9 cellular contexts compared by ENCODE assay signal in the genomic region with DNA sequence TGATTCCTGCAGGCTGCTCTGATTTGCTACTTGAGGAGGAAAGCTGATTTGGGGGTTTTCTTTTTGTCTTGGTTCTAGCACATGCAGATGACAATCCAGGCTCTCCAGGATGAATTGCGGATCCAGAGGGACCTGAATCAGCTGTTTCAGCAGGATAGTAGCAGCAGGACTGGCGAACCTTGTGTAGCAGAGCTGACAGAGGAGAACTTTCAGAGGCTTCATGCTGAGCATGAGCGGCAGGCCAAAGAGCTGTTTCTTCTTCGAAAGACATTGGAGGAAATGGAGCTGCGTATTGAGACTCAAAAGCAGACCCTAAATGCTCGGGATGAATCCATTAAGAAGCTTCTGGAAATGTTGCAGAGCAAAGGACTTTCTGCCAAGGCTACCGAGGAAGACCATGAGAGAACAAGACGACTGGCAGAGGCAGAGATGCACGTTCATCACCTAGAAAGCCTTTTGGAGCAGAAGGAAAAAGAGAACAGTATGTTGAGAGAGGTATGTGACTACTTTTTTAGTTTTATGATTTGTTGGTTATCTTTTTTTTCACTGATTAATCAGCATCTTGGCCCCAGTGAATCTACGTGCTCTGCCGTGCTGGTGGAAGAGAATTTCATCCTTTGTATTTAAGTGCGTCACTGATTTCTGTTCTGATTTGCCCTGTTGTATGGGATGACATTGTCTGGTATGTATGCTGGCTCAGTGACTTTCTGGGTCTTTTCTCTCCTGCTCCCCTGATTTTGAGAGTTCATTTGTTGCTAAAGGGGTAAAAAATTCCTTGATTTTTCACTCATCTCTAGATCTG.
A peak's percentile ranks its signal among the peaks of the same experiment; 100 is the strongest.
DNase-seq lines count a peak whose midpoint lies in the region; ATAC-seq and TF ChIP-seq lines count a peak whose summit lies in the region.
"Had no signal": no experiment of that assay in that cellular context is flagged by ENCODE, and none has a peak within 500 bp of the region (broad histone marks: within the 10 kb centered on the region; RNA-seq: fewer than 3 reads in every experiment).

No MANE protein-coding gene starts in this region.

- no peak overlapping the region for H3K9ac ChIP-seq in fibroblast of lung (ENCODE audit: insufficient read depth, low read length)

- H4K20me1 ChIP-seq in fibroblast of lung (ENCODE audit: control insufficient read depth, extremely low read depth, insufficient read depth, low read length) = no peaks in the 10 kb centered on the region

- H3K79me2 ChIP-seq in fibroblast of lung (ENCODE audit: control insufficient read depth, insufficient read depth, low read length) = no peaks in the 10 kb centered on the region

- H3K4me2 ChIP-seq in fibroblast of lung (ENCODE audit: extremely low read depth, insufficient read depth, low read length) = no peak overlapping the region

- H3K36me3 ChIP-seq in fibroblast of lung (ENCODE audit: control insufficient read depth, insufficient read depth, low read length) (no peaks in the 10 kb centered on the region), neuron (ENCODE audit: insufficient read depth, low read length) (no peaks in the 10 kb centered on the region)

- DNase-seq in C1 segment of cervical spinal cord (lab: John Stamatoyannopoulos, UW) (peak in 8 of 14 donors; percentile 2 to 79 (median 19)), NCI-H526 treated with DMSO at 0.1 percent for 48 hours (lab: John Stamatoyannopoulos, UW) (peak; percentile 49), fibroblast of lung (ENCODE audit: low read depth in 2 of 2) (peak in 1 of 2 donors; percentile 59), activated gamma-delta T cell (lab: John Stamatoyannopoulos, UW) (no peak)
- no peak for DNase-seq in activated effector memory CD4-positive, alpha-beta T cell treated with Interleukin-2 at 50 U/mL for 16 hours
- no peak for DNase-seq in activated CD8-positive, alpha-beta memory T cell treated with anti-CD3 and anti-CD28 coated beads, Interleukin-2, amount 50 U/mL, for 4 hours
- DNase-seq: activated gamma-delta T cell treated with Interleukin-2 at 50 U/mL for 16 hours had no signal

- H3K4me1 ChIP-seq in fibroblast of lung (ENCODE audit: control insufficient read depth, extremely low read depth, insufficient read depth, low read length) (no peaks in the 10 kb centered on the region), neuron (ENCODE audit: insufficient read depth, low read length) (peaks cover 15% of the 10 kb centered on the region)

- peak overlapping the region; percentile 22 for H3K27ac ChIP-seq in fibroblast of lung (ENCODE audit: insufficient read depth, low read length)

- TF ChIP-seq CTCF in fibroblast of lung (conservative IDR thresholded peaks at IDR 0.05 in 1 of 2, IDR thresholded peaks at IDR 0.05 in 1 of 2; ENCODE audit: low read depth in 1 of 2, low read length in 2 of 2) = no peak

- H3K9me3 ChIP-seq in fibroblast of lung (ENCODE audit: control insufficient read depth, insufficient read depth, low read depth, low read length) = no peaks in the 10 kb centered on the region
- H3K9me3 ChIP-seq in neuron (ENCODE audit: low read length) = no peaks in the 10 kb centered on the region

- H3K27me3 ChIP-seq in fibroblast of lung (ENCODE audit: control insufficient read depth, insufficient read depth, low read length) = no peaks in the 10 kb centered on the region
- H3K27me3 ChIP-seq in neuron (ENCODE audit: insufficient read depth, low read length) = no peaks in the 10 kb centered on the region

- no peak overlapping the region for H3K4me3 ChIP-seq in fibroblast of lung (replicated peaks in 1 of 4; ENCODE audit: control extremely low read depth in 1 of 4, insufficient read depth in 1 of 4, low read depth in 3 of 4, low read length in 4 of 4)
- peak overlapping the region; percentile 32 for H3K4me3 ChIP-seq in neuron (ENCODE audit: low read length)

- no peak overlapping the region for H2AFZ ChIP-seq in fibroblast of lung (ENCODE audit: low read length)
- H2AFZ ChIP-seq in neuron (ENCODE audit: low read depth, low read length) = peak overlapping the region; percentile 59

- ATAC-seq in HG02884 (IDR thresholded peaks at IDR 0.05; ENCODE audit: unreplicated experiment) = no peak

Comparison
In these comparisons a context has a peak if more than half of its experiments do, and no peak if none do; other contexts are left out.
1. DNase-seq: peak in C1 segment of cervical spinal cord (8 of 14) and NCI-H526 treated with DMSO at 0.1 percent for 48 hours (single experiment); none in activated gamma-delta T cell (single experiment), activated effector memory CD4-positive, alpha-beta T cell treated with Interleukin-2 at 50 U/mL for 16 hours (single experiment) and activated CD8-positive, alpha-beta memory T cell treated with anti-CD3 and anti-CD28 coated beads, Interleukin-2, amount 50 U/mL, for 4 hours (single experiment).